In the genomic region with DNA sequence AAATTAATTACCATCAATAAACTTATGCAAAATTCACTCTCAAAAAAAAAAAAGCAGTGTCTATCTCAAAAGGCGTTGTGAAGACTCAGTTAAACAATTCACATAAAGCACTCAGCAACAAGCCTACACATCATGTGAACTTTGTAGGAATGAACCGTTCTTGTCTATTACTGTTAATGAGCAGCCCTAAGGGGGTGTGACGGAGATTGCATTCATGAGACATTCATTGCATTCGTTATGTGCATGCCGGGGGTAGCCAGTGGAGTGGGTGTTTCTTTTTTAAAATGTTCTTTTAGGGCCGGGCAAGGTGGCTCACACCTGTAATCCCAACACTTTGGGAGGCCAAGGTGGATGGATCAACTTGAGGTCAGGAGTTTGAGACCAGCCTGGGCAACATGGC, we compare ENCODE assay signal across 24 cellular contexts.
"Had no signal": no experiment of that assay in that cellular context is flagged by ENCODE, and none has a peak within 500 bp of the region (broad histone marks: within the 10 kb centered on the region; RNA-seq: fewer than 3 reads in every experiment).

No MANE protein-coding gene starts in this region.

- DNase-seq: dermis blood vessel endothelial cell; effector memory CD4-positive, alpha-beta T cell; erythroblast; gastrocnemius medialis; left ventricle myocardium superior; lower lobe of right lung; stimulated activated CD4-positive, alpha-beta T cell treated with anti-CD3 and anti-CD28 coated beads, Interleukin-12 subunit alpha, Interleukin-12 subunit beta, amount 100 ng/mL, for 4 hours; stimulated activated CD4-positive, alpha-beta T cell treated with anti-CD3 and anti-CD28 coated beads, Interleukin-1b, Interleukin-23, amount 100 ng/mL, for 48 hours; stimulated activated CD4-positive, alpha-beta T cell treated with anti-CD3 and anti-CD28 coated beads, Interleukin-4, amount 100 ng/mL, for 1 hour; stimulated activated CD8-positive, alpha-beta memory T cell treated with anti-CD3 and anti-CD28 coated beads, Interleukin-4, amount 100 ng/mL, for 48 hours; stimulated activated naive CD8-positive, alpha-beta T cell treated with anti-CD3 and anti-CD28 coated beads, Interleukin-15, Interleukin-2, amounts not matched to agents 100 U/mL and 50 U/mL, for 24 hours; substantia nigra; testis; tibial artery; upper lobe of left lung had no signal

- H3K4me3 Mint-ChIP-seq: memory B cell; natural killer cell treated with Interleukin-12 subunit alpha and Interleukin-12 subunit beta and Interleukin-15 and Interleukin-18, amount 100 ng/mL, for 72 hours; neural crest cell had no signal

- H3K9me3 Mint-ChIP-seq: memory B cell; natural killer cell treated with Interleukin-12 subunit alpha and Interleukin-12 subunit beta and Interleukin-15 and Interleukin-18, amount 100 ng/mL, for 72 hours; neural crest cell had no signal

- H2AFZ ChIP-seq: parathyroid adenoma had no signal

- ATAC-seq: gastrocnemius medialis; left ventricle myocardium superior; lower lobe of right lung; natural killer cell treated with Interleukin-12 subunit alpha and Interleukin-12 subunit beta and Interleukin-15 and Interleukin-18, amount 100 ng/mL, for 72 hours; sciatic nerve; stimulated activated naive CD8-positive, alpha-beta T cell treated with anti-CD3 and anti-CD28 coated beads, Interleukin-15, Interleukin-2, amounts not matched to agents 100 U/mL and 50 U/mL, for 24 hours had no signal

- H3K27me3 ChIP-seq: gastrocnemius medialis, neutrophil, testis, tibial artery, upper lobe of left lung had no signal

- H3K36me3 ChIP-seq: gastrocnemius medialis, lower lobe of right lung, neutrophil, upper lobe of left lung had no signal

- H3K9me3 ChIP-seq: gastrocnemius medialis, lower lobe of right lung, neutrophil, testis, tibial artery, upper lobe of left lung had no signal

- H3K36me3 Mint-ChIP-seq: memory B cell; natural killer cell treated with Interleukin-12 subunit alpha and Interleukin-12 subunit beta and Interleukin-15 and Interleukin-18, amount 100 ng/mL, for 72 hours had no signal

- H3K27ac ChIP-seq: coronary artery, gastrocnemius medialis, lower lobe of right lung, neutrophil, parathyroid adenoma, testis, tibial artery, upper lobe of left lung had no signal

- H3K79me2 ChIP-seq: parathyroid adenoma had no signal

- H3K9ac ChIP-seq: parathyroid adenoma had no signal

- H3K27ac Mint-ChIP-seq: memory B cell; natural killer cell treated with Interleukin-12 subunit alpha and Interleukin-12 subunit beta and Interleukin-15 and Interleukin-18, amount 100 ng/mL, for 72 hours; progenitor cell of endocrine pancreas had no signal

- H3K4me1 ChIP-seq: gastrocnemius medialis, lower lobe of right lung, parathyroid adenoma, testis had no signal

- H3K4me2 ChIP-seq: smooth muscle cell had no signal

- H3K4me3 ChIP-seq: coronary artery, gastrocnemius medialis, lower lobe of right lung, smooth muscle cell, testis, tibial artery, upper lobe of left lung had no signal
